30 cellular contexts compared by ENCODE assay signal in genomic region chr12:19959353-19959752, GRCh38.
DNase-seq lines count a peak whose midpoint lies in the region; ATAC-seq lines count a peak whose summit lies in the region.
"Had no signal": no experiment of that assay in that cellular context is flagged by ENCODE, and none has a peak within 500 bp of the region (broad histone marks: within the 10 kb centered on the region; RNA-seq: fewer than 3 reads in every experiment).

No MANE protein-coding gene starts in this region.

- H3K9me3 ChIP-seq in skeletal muscle satellite cell (replicated peaks; ENCODE audit: low read length): no peaks in the 10 kb centered on the region
- H3K9me3 ChIP-seq: heart left ventricle, lower lobe of right lung, prostate gland, tibial artery had no signal

- H3K9ac ChIP-seq in skeletal muscle satellite cell (ENCODE audit: low read depth, low read length): peak overlapping the region; percentile 55

- H3K4me2 ChIP-seq in skeletal muscle satellite cell (ENCODE audit: low read length): peak overlapping the region; percentile 29

- H3K4me1 ChIP-seq in skeletal muscle satellite cell (ENCODE audit: control insufficient read depth, insufficient read depth, low read length): peaks cover 32% of the 10 kb centered on the region
- H3K4me1 ChIP-seq: lower lobe of right lung, prostate gland had no signal

- no peaks in the 10 kb centered on the region for H3K36me3 ChIP-seq in skeletal muscle satellite cell (ENCODE audit: insufficient read depth, low read length)
- H3K36me3 ChIP-seq: heart left ventricle, lower lobe of right lung, prostate gland, tibial artery, WERI-Rb-1 had no signal

- ATAC-seq in left colon: no peak
- ATAC-seq: activated CD8-positive, alpha-beta T cell treated with anti-CD3 and anti-CD28 coated beads, Interleukin-2, amount 10 ng/mL, durations not matched to agents 7 days and 5 days; activated T-helper 17 cell treated with anti-CD3 and anti-CD28 coated beads, Interleukin-2, amount 50 U/mL, for 72 hours; heart left ventricle; lower lobe of right lung; naive thymus-derived CD8-positive, alpha-beta T cell; sciatic nerve had no signal

- DNase-seq in ELR (ENCODE audit: low read depth) (peak; percentile 8), amniotic epithelial cell (ENCODE audit: low read depth) (peak; percentile 19), fibroblast of peridontal ligament (ENCODE audit: extremely low read depth) (peak; percentile 17), DMS153 (lab: John Stamatoyannopoulos, UW) (no peak), left colon (no peak), NCI-H1417 (lab: John Stamatoyannopoulos, UW) (no peak)
- DNase-seq: activated CD4-positive, alpha-beta T cell treated with anti-CD3 and anti-CD28 coated beads for 4 hours; activated CD8-positive, alpha-beta T cell treated with anti-CD3 and anti-CD28 coated beads, Interleukin-2, amount 10 ng/mL, durations not matched to agents 7 days and 5 days; activated naive CD4-positive, alpha-beta T cell treated with anti-CD3 and anti-CD28 coated beads, Interleukin-2, amount 50 U/mL, for 16 hours; amygdala; Calu3; DMS79 treated with DMSO at 0.1 percent for 48 hours; effector CD4-positive, alpha-beta T cell; foreskin melanocyte; heart left ventricle; HFFc6; lower lobe of right lung; naive thymus-derived CD8-positive, alpha-beta T cell; NCI-H1436; NCI-H2081 treated with DMSO at 0.1 percent for 48 hours; NCI-H2227 treated with DMSO at 0.1 percent for 48 hours; NCI-H526; SHP77 treated with DMSO at 0.1 percent for 48 hours; stimulated activated CD4-positive, alpha-beta T cell treated with anti-CD3 and anti-CD28 coated beads, Interleukin-4, amount 100 ng/mL, for 4 hours; tibial artery; WERI-Rb-1 had no signal

- H3K27me3 ChIP-seq in skeletal muscle satellite cell (ENCODE audit: control insufficient read depth, insufficient read depth, low read length): no peaks in the 10 kb centered on the region
- H3K27me3 ChIP-seq: heart left ventricle, tibial artery had no signal

- intact Hi-C loops in left colon (cut with DNase I, micrococcal nuclease): no loop called here

- no peak overlapping the region for H3K4me3 ChIP-seq in skeletal muscle satellite cell (ENCODE audit: low read length)
- H3K4me3 ChIP-seq: heart left ventricle, lower lobe of right lung, prostate gland, tibial artery had no signal

Comparison
In these comparisons a context has a peak if more than half of its experiments do, and no peak if none do; other contexts are left out.
1. DNase-seq: peak in ELR (single experiment), amniotic epithelial cell (single experiment) and fibroblast of peridontal ligament (single experiment); none in DMS153 (single experiment), left colon (0 of 2) and NCI-H1417 (0 of 3).